18 cellular contexts compared by ENCODE assay signal in the genomic region with DNA sequence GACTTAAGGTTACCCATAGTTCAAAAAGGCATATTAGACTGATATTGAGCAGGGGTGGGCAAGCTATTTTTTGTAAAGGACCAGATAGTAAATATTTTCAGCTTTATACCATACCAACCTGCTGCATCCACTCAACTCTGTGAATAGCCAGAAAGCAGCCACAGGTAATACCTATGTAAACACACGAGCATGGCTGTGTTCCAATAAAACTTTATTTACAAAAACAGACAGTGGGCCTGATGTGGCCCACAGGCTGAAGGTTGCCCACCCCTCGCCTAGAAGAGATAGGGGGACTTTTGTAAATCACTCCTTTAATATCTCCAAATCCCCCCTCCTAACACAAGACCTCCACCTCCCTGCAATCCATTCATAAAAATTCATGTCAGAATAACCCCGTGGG.
"Had no signal": no experiment of that assay in that cellular context is flagged by ENCODE, and none has a peak within 500 bp of the region (broad histone marks: within the 10 kb centered on the region; RNA-seq: fewer than 3 reads in every experiment).

No MANE protein-coding gene starts in this region.

- H3K9me3 Mint-ChIP-seq: activated CD4-positive, alpha-beta memory T cell treated with anti-CD3 and anti-CD28 coated beads, Interleukin-2, amount 10 ng/mL, durations not matched to agents 7 days and 5 days; activated naive CD4-positive, alpha-beta T cell treated with anti-CD3 and anti-CD28 coated beads for 36 hours; activated naive CD8-positive, alpha-beta T cell treated with anti-CD3 and anti-CD28 coated beads, Interleukin-2, amount 10 ng/mL, durations not matched to agents 7 days and 5 days; activated T-cell treated with anti-CD3 and anti-CD28 coated beads, Interleukin-2, amount 50 U/mL, for 72 hours; neural crest cell; T-helper 1 cell treated with Interleukin-12 subunit alpha and Interleukin-12 subunit beta and Interleukin-4 antibody, amounts not matched to agents 30 μg/mL and 1 μg/mL, for 36 hours; WTC11 had no signal

- ATAC-seq: activated T-cell treated with anti-CD3 and anti-CD28 coated beads, Interleukin-2, amount 50 U/mL, for 72 hours; WTC11 had no signal

- H3K4me3 Mint-ChIP-seq: activated CD4-positive, alpha-beta memory T cell treated with anti-CD3 and anti-CD28 coated beads, Interleukin-2, amount 10 ng/mL, durations not matched to agents 7 days and 5 days; activated naive CD4-positive, alpha-beta T cell treated with anti-CD3 and anti-CD28 coated beads for 36 hours; activated naive CD8-positive, alpha-beta T cell treated with anti-CD3 and anti-CD28 coated beads, Interleukin-2, amount 10 ng/mL, durations not matched to agents 7 days and 5 days; activated T-cell treated with anti-CD3 and anti-CD28 coated beads, Interleukin-2, amount 50 U/mL, for 72 hours; naive B cell; neural crest cell; T-helper 1 cell treated with Interleukin-12 subunit alpha and Interleukin-12 subunit beta and Interleukin-4 antibody, amounts not matched to agents 30 μg/mL and 1 μg/mL, for 36 hours; WTC11 had no signal

- DNase-seq: activated CD4-positive, alpha-beta memory T cell treated with anti-CD3 and anti-CD28 coated beads, Interleukin-2, amount 10 ng/mL, durations not matched to agents 7 days and 5 days; activated CD4-positive, alpha-beta T cell treated with anti-CD3 and anti-CD28 coated beads for 4 hours; activated effector memory CD4-positive, alpha-beta T cell treated with Interleukin-2 at 50 U/mL for 16 hours; activated naive CD4-positive, alpha-beta T cell treated with anti-CD3 and anti-CD28 coated beads for 36 hours; activated naive CD8-positive, alpha-beta T cell treated with anti-CD3 and anti-CD28 coated beads, Interleukin-2, amount 10 ng/mL, durations not matched to agents 7 days and 5 days; activated T-cell treated with anti-CD3 and anti-CD28 coated beads, Interleukin-2, amount 50 U/mL, for 72 hours; amniotic stem cell; mesendoderm; naive B cell; occipital lobe; stimulated activated CD4-positive, alpha-beta T cell treated with anti-CD3 and anti-CD28 coated beads, Interleukin-4, amount 100 ng/mL, for 1 hour; stimulated activated naive CD4-positive, alpha-beta T cell; T1000 had no signal

- H3K27ac Mint-ChIP-seq: activated CD4-positive, alpha-beta memory T cell treated with anti-CD3 and anti-CD28 coated beads, Interleukin-2, amount 10 ng/mL, durations not matched to agents 7 days and 5 days; activated naive CD4-positive, alpha-beta T cell treated with anti-CD3 and anti-CD28 coated beads for 36 hours; activated naive CD8-positive, alpha-beta T cell treated with anti-CD3 and anti-CD28 coated beads, Interleukin-2, amount 10 ng/mL, durations not matched to agents 7 days and 5 days; activated T-cell treated with anti-CD3 and anti-CD28 coated beads, Interleukin-2, amount 50 U/mL, for 72 hours; naive B cell; T-helper 1 cell treated with Interleukin-12 subunit alpha and Interleukin-12 subunit beta and Interleukin-4 antibody, amounts not matched to agents 30 μg/mL and 1 μg/mL, for 36 hours had no signal

- FAIRE-seq: bronchial epithelial cell had no signal

- H3K4me3 ChIP-seq: coronary artery had no signal
